In the genomic region with DNA sequence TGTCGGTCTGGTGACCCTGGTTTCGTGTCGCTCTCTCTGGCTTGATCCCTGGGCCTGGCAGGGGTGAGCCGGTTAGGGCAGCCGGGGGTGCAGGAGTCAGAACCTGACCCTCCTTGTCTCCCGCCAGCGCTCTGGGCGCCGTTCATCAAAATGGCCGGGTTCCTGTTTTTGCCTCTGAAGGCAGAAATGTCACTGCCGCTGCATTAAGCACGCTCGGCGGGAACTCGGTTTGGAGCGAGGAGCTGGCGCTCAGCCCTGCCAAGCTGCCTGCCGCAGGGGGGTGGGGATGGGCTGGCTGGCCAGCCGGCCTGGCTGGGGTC, we compare ENCODE assay signal across 8 cellular contexts.
A peak's percentile ranks its signal among the peaks of the same experiment; 100 is the strongest.
DNase-seq lines count a peak whose midpoint lies in the region; ATAC-seq and TF ChIP-seq lines count a peak whose summit lies in the region.

No MANE protein-coding gene starts in this region.

- peak overlapping the region in 8 of 10 donors; percentile 50 to 65 (median 61) for H3K4me3 ChIP-seq in heart right ventricle
- peak overlapping the region; percentile 36 for H3K4me3 ChIP-seq in astrocyte of the cerebellum (ENCODE audit: low read depth, low read length)
- H3K4me3 ChIP-seq in aorta (ENCODE audit: low read length in 2 of 2) = no peak overlapping the region

- peaks cover 19% of the 10 kb centered on the region for H3K4me1 Mint-ChIP-seq in memory B cell

- H3K27me3 ChIP-seq in heart right ventricle = peaks cover 0 to 44% (median 0%) of the 10 kb centered on the region in 7 donors
- no peaks in the 10 kb centered on the region for H3K27me3 ChIP-seq in aorta (ENCODE audit: control insufficient read depth in 1 of 2, insufficient read depth in 2 of 2, low read length in 1 of 2)

- peak overlapping the region; percentile 92 for H3K27ac Mint-ChIP-seq in memory B cell

- 21 to 28% methylated on average over 19 of the region's 19 CpGs for WGBS in heart right ventricle, 2 donors
- WGBS in aorta, 2 donors = 3 to 4% methylated on average over 19 of the region's 19 CpGs

- TF ChIP-seq CTCF in heart right ventricle (IDR thresholded peaks at IDR 0.05) (no peak), astrocyte of the cerebellum (IDR thresholded peaks at IDR 0.05; ENCODE audit: low read depth, low read length, missing control alignments) (no peak)

- peak overlapping the region; percentile 86 for H3K4me3 Mint-ChIP-seq in memory B cell

- DNase-seq in heart right ventricle = no peak
- no peak for DNase-seq in cardiac septum (ENCODE audit: low spot score)
- no peak for DNase-seq in astrocyte of the cerebellum (ENCODE audit: low read depth)
- no peak for DNase-seq in memory B cell (ENCODE audit: low spot score in 2 of 2)
- peak in 1 of 2 donors; percentile 81 for DNase-seq in aorta
- DNase-seq in dedifferentiated amniotic fluid mesenchymal stem cell (ENCODE audit: extremely low spot score) = no peak
- DNase-seq in NCI-H146 treated with DMSO at 0.1 percent for 48 hours (lab: John Stamatoyannopoulos, UW; ENCODE audit: unreplicated experiment) = no peak

- H3K36me3 ChIP-seq in heart right ventricle = no peaks in the 10 kb centered on the region
- H3K36me3 ChIP-seq in aorta (ENCODE audit: control insufficient read depth in 1 of 2, insufficient read depth in 2 of 2, low read length in 1 of 2) = no peaks in the 10 kb centered on the region

- ATAC-seq in heart right ventricle (no peak), memory B cell (ENCODE audit: low read depth) (no peak), aorta (ENCODE audit: low FRiP score) (peak; percentile 1), GM19397 (IDR thresholded peaks at IDR 0.05; ENCODE audit: unreplicated experiment) (no peak)

- H3K27ac ChIP-seq in heart right ventricle (peak overlapping the region in 5 of 10 donors; percentile 11 to 88 (median 79)), aorta (ENCODE audit: low read depth in 1 of 2, low read length in 2 of 2) (peak overlapping the region in 1 of 2 donors; percentile 1)

- H3K9me3 ChIP-seq in heart right ventricle (no peaks in the 10 kb centered on the region), aorta (ENCODE audit: control insufficient read depth, low read length) (no peaks in the 10 kb centered on the region)

- in situ Hi-C loops in astrocyte of the cerebellum (cut with HindIII; ENCODE audit: low sequenced_read_pairs) = loop anchor here (5.0 kb wide), 1 partner anchor 65 kb away; a partner anchor contains a TSS

- intact Hi-C loops in heart right ventricle (cut with DNase I) (loop anchor here in 3 of 10 donors (5.0 kb wide), 3 partner anchors 35 to 55 kb away; no protein-coding TSS in a partner anchor), cardiac septum (cut with DNase I) (loop anchor here (5.0 kb wide), 1 partner anchor 45 kb away; no protein-coding TSS in a partner anchor), aorta (cut with DNase I) (loop anchor here (2.0 to 5.0 kb wide), 4 partner anchors 33 to 61 kb away; no protein-coding TSS in a partner anchor)

- no peaks in the 10 kb centered on the region for H3K27me3 Mint-ChIP-seq in memory B cell

- H3K4me1 ChIP-seq in heart right ventricle (peaks cover 12 to 40% (median 36%) of the 10 kb centered on the region in 9 donors), aorta (ENCODE audit: control insufficient read depth in 1 of 2, insufficient read depth in 2 of 2, low read length in 2 of 2) (no peaks in the 10 kb centered on the region)

- H3K36me3 Mint-ChIP-seq in memory B cell = no peaks in the 10 kb centered on the region

- no peaks in the 10 kb centered on the region for H3K9me3 Mint-ChIP-seq in memory B cell

Comparison
In these comparisons a context has a peak if more than half of its experiments do, and no peak if none do; other contexts are left out.
1. H3K4me3 ChIP-seq: peak in heart right ventricle (8 of 10) and astrocyte of the cerebellum (single experiment); none in aorta (0 of 2).